Comparison of ENCODE assay signal across 12 cellular contexts in the genomic region with DNA sequence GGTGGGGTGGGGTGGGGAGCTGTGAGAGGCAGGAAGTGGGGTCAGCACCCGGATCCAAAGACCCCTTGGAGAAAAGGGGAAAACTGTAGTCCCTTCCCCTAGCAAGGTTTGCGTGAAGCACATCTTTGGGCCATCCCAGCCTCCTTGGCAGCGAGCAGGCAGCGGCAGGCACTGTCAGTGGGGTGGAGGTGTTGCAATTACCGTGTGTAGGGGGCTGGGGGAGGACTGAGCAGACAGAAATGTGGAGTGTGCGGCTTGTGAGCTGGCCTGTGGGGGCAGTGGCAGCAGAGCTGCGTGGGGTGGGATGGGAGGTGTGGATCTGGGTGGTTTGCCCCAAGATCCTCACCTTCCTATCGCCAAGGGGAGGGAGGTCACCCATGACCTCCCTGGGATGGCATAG. TPM values are rescaled to one million over a fixed set of nuclear protein-coding genes. Genes with fewer than 3 reads are reported as not detected.
DNase-seq lines count a peak whose midpoint lies in the region; ATAC-seq, FAIRE-seq and TF ChIP-seq lines count a peak whose summit lies in the region.
"Had no signal": no experiment of that assay in that cellular context is flagged by ENCODE, and none has a peak within 500 bp of the region (broad histone marks: within the 10 kb centered on the region; RNA-seq: fewer than 3 reads in every experiment).

No MANE protein-coding gene starts in this region.

- peak overlapping the region; percentile 95; the same call in 1 of the 2 replicates for H2BK12ac ChIP-seq in H1 (ENCODE audit: low read depth, low read length)

- H3K79me2 ChIP-seq in PC-9 (ENCODE audit: low read depth) (peaks cover 16% of the 10 kb centered on the region), H1 (ENCODE audit: control insufficient read depth in 1 of 2, insufficient read depth in 2 of 2, low read length in 2 of 2) (no peaks in the 10 kb centered on the region)

- peak overlapping the region; percentile 29; the same call in 1 of the 2 replicates for H2BK20ac ChIP-seq in H1 (ENCODE audit: low read length)

- H3K4me1 ChIP-seq in PC-9 (replicated peaks; ENCODE audit: insufficient read depth) (peaks cover 80% of the 10 kb centered on the region), H1 (replicated peaks in 1 of 4; ENCODE audit: control insufficient read depth in 3 of 4, insufficient read depth in 4 of 4, low read length in 3 of 4) (peaks cover 9 to 38% (median 26%) of the 10 kb centered on the region in 4 experiments), pancreas (peaks cover 63 to 77% (median 75%) of the 10 kb centered on the region in 3 donors)

- H3K27ac Mint-ChIP-seq in activated T-helper 2 cell treated with anti-CD3 and anti-CD28 coated beads, Interferon-gamma antibody, Interleukin-2, Interleukin-4, amounts not matched to agents 10 μg/mL and 5 μg/mL and 100 μg/mL, durations not matched to agents 14 hours and 24 hours and 36 hours = no peak overlapping the region
- H3K27ac Mint-ChIP-seq: activated B cell treated with CpG ODN at 0.5 μM for 24 hours, memory B cell had no signal

- H3K9me3 ChIP-seq in PC-9 (ENCODE audit: insufficient read depth, low read depth) (no peaks in the 10 kb centered on the region), H1 (ENCODE audit: insufficient read depth in 2 of 2, low read depth in 1 of 2, low read length in 1 of 2) (no peaks in the 10 kb centered on the region), pancreas (no peaks in the 10 kb centered on the region)
- H3K9me3 ChIP-seq: MG63 had no signal

- H3K4me3 Mint-ChIP-seq in activated T-helper 2 cell treated with anti-CD3 and anti-CD28 coated beads, Interferon-gamma antibody, Interleukin-2, Interleukin-4, amounts not matched to agents 10 μg/mL and 5 μg/mL and 100 μg/mL, durations not matched to agents 14 hours and 24 hours and 36 hours (ENCODE audit: low read depth) = no peak overlapping the region
- H3K4me3 Mint-ChIP-seq: activated B cell treated with CpG ODN at 0.5 μM for 24 hours had no signal

- H3K23ac ChIP-seq in H1 (ENCODE audit: insufficient read length) = no peak overlapping the region

- H3K9me2 ChIP-seq in PC-9 (ENCODE audit: insufficient read depth) = no peaks in the 10 kb centered on the region

- H3K27ac ChIP-seq in PC-9 = peak overlapping the region; percentile 96
- no peak overlapping the region for H3K27ac ChIP-seq in H1 (ENCODE audit: low read depth, low read length)
- H3K27ac ChIP-seq in pancreas = peak overlapping the region; percentile 83 to 87 (median 86)

- H3K4me2 ChIP-seq in PC-9 (peak overlapping the region; percentile 85), H1 (ENCODE audit: insufficient read depth in 1 of 2, low read depth in 2 of 2, low read length in 2 of 2) (no peak overlapping the region)

- TF ChIP-seq RAD21 in H1 (IDR thresholded peaks at IDR 0.05 in 1 of 2, conservative IDR thresholded peaks at IDR 0.05 in 1 of 2; ENCODE audit: low read depth in 2 of 2, low read length in 2 of 2) = no peak

- peak overlapping the region; percentile 75 for H4K91ac ChIP-seq in H1 (replicated peaks; ENCODE audit: insufficient read length, low read length)

- FAIRE-seq in H1 (lab: Jason Lieb, UNC) (no peak), pancreas (lab: Jason Lieb, UNC) (no peak)

- no peak for ATAC-seq in pancreas
- ATAC-seq in HG02938 (IDR thresholded peaks at IDR 0.05; ENCODE audit: unreplicated experiment) = no peak

- H3K27me3 Mint-ChIP-seq in activated T-helper 2 cell treated with anti-CD3 and anti-CD28 coated beads, Interferon-gamma antibody, Interleukin-2, Interleukin-4, amounts not matched to agents 10 μg/mL and 5 μg/mL and 100 μg/mL, durations not matched to agents 14 hours and 24 hours and 36 hours (ENCODE audit: low read depth) = no peaks in the 10 kb centered on the region

- BruUV-seq in PC-9 (replicated peaks; lab: Mats Ljungman, UMichigan) = TSS peak; percentile 78

- H3F3A ChIP-seq in PC-9 (ENCODE audit: insufficient read depth, low read depth) = peaks cover 59% of the 10 kb centered on the region

- no peaks in the 10 kb centered on the region for H3K9me3 Mint-ChIP-seq in activated T-helper 2 cell treated with anti-CD3 and anti-CD28 coated beads, Interferon-gamma antibody, Interleukin-2, Interleukin-4, amounts not matched to agents 10 μg/mL and 5 μg/mL and 100 μg/mL, durations not matched to agents 14 hours and 24 hours and 36 hours
- H3K9me3 Mint-ChIP-seq: activated B cell treated with CpG ODN at 0.5 μM for 24 hours, memory B cell had no signal

- peaks cover 20% of the 10 kb centered on the region for H3K4me1 Mint-ChIP-seq in activated T-helper 2 cell treated with anti-CD3 and anti-CD28 coated beads, Interferon-gamma antibody, Interleukin-2, Interleukin-4, amounts not matched to agents 10 μg/mL and 5 μg/mL and 100 μg/mL, durations not matched to agents 14 hours and 24 hours and 36 hours (ENCODE audit: low read depth)

- intact Hi-C loops in PC-9 (cut with micrococcal nuclease; ENCODE audit: unreplicated experiment) (loop anchor here (1.0 to 10.0 kb wide), 4 partner anchors 16 to 348 kb away; partner anchors contain the start of gene DAGLA), pancreas (cut with DNase I) (no loop called here)
- intact Hi-C loops in activated T-helper 2 cell treated with anti-CD3 and anti-CD28 coated beads, Interferon-gamma antibody, Interleukin-2, Interleukin-4, amounts not matched to agents 10 μg/mL and 5 μg/mL and 100 μg/mL, durations not matched to agents 14 hours and 24 hours and 36 hours (cut with micrococcal nuclease) = no loop called here

- H3K79me1 ChIP-seq in H1 (ENCODE audit: low read depth, low read length) = no peaks in the 10 kb centered on the region

- H3K14ac ChIP-seq in H1 (ENCODE audit: insufficient read length) = no peak overlapping the region

- 76% methylated on average over 6 of the region's 8 CpGs; no CpG with 5 or more reads in 1 of the 2 experiments for WGBS in H1 (ENCODE audit: extremely low coverage in 1 of 2, insufficient coverage in 1 of 2, insufficient read length in 1 of 2, insufficient replicate concordance in 2 of 2, low coverage in 1 of 2, low lambda C conversion rate in 2 of 2, missing lambda C conversion rate in 1 of 2), 2 experiments
- WGBS in pancreas, 2 donors = 65 to 71% methylated on average over 7 to 8 of the region's 8 CpGs

- DNase-seq in CD1c-positive myeloid dendritic cell (ENCODE audit: extremely low spot score) = peak; percentile 52
- no peak for DNase-seq in PC-9
- DNase-seq in H1 (ENCODE audit: low read depth in 1 of 2, low spot score in 2 of 2) = no peak
- DNase-seq in pancreas = no peak
- no peak for DNase-seq in DMS 273 (lab: John Stamatoyannopoulos, UW; ENCODE audit: unreplicated experiment)
- DNase-seq in activated T-helper 2 cell treated with anti-CD3 and anti-CD28 coated beads, Interferon-gamma antibody, Interleukin-2, Interleukin-4, amounts not matched to agents 10 μg/mL and 5 μg/mL and 100 μg/mL, durations not matched to agents 14 hours and 24 hours and 36 hours (ENCODE audit: low spot score) = no peak
- DNase-seq in islet precursor cell = no peak
- DNase-seq: DMS 273 treated with DMSO at 0.1 percent for 48 hours had no signal

- no peak overlapping the region for H3K4ac ChIP-seq in H1 (replicated peaks; ENCODE audit: insufficient read length, low read depth, low read length)

- no peak overlapping the region for H2BK120ac ChIP-seq in H1 (replicated peaks; ENCODE audit: low read depth, low read length)

- H3K36me3 Mint-ChIP-seq in activated T-helper 2 cell treated with anti-CD3 and anti-CD28 coated beads, Interferon-gamma antibody, Interleukin-2, Interleukin-4, amounts not matched to agents 10 μg/mL and 5 μg/mL and 100 μg/mL, durations not matched to agents 14 hours and 24 hours and 36 hours (ENCODE audit: low read depth) = no peaks in the 10 kb centered on the region
- H3K36me3 Mint-ChIP-seq: memory B cell had no signal

- no peak overlapping the region for H4K5ac ChIP-seq in H1 (ENCODE audit: insufficient read length, low read depth, low read length)

- POLR2A ChIA-PET in PC-9 (lab: Charles Lee; ENCODE audit: unreplicated experiment) (interaction anchor here (0.5 to 0.6 kb wide), 4 partner anchors 89 to 269 kb away, joined by 3 to 4 read pairs (median 4); no protein-coding TSS in a partner anchor), H1 (lab: Charles Lee; ENCODE audit: partially characterized antibody) (interaction anchor here (1.0 to 1.1 kb wide), 2 partner anchors 11 to 29 kb away, joined by 3 to 4 read pairs; no protein-coding TSS in a partner anchor)

- H4K8ac ChIP-seq in H1 (ENCODE audit: extremely low read depth, insufficient read depth, low read length) = no peak overlapping the region

- no peak overlapping the region for H3K56ac ChIP-seq in H1 (replicated peaks; ENCODE audit: insufficient read length, low read depth, low read length)

- H3K23me2 ChIP-seq in H1 (ENCODE audit: low read depth, low read length) = no peaks in the 10 kb centered on the region

- H2AFZ ChIP-seq in PC-9 (no peak overlapping the region), H1 (ENCODE audit: low read length) (no peak overlapping the region)

- TF ChIP-seq CTCF in PC-9 (conservative IDR thresholded peaks at IDR 0.05) (no peak), H1 (IDR thresholded peaks at IDR 0.05; ENCODE audit: control extremely low read depth in 1 of 3, insufficient read depth in 1 of 3, low read depth in 1 of 3, low read length in 3 of 3) (no peak), pancreas (IDR thresholded peaks at IDR 0.05) (no peak)

- TF ChIP-seq EP300 in H1 (IDR thresholded peaks at IDR 0.05; ENCODE audit: borderline replicate concordance in 1 of 2, low read depth in 2 of 2, low read length in 2 of 2) = no peak

- H4K20me1 ChIP-seq in PC-9 (ENCODE audit: insufficient read depth) = no peaks in the 10 kb centered on the region
- H4K20me1 ChIP-seq in H1 (replicated peaks in 1 of 2; ENCODE audit: control insufficient read depth in 1 of 2, insufficient read depth in 2 of 2, low read length in 2 of 2) = no peaks in the 10 kb centered on the region

- peak overlapping the region; percentile 20; the same call in 1 of the 2 replicates for H2BK5ac ChIP-seq in H1 (ENCODE audit: low read depth, low read length)

- H3K36me3 ChIP-seq in PC-9 (ENCODE audit: low read depth) (no peaks in the 10 kb centered on the region), H1 (ENCODE audit: control insufficient read depth in 2 of 4, insufficient read depth in 4 of 4, low read length in 3 of 4) (no peaks in the 10 kb centered on the region), pancreas (no peaks in the 10 kb centered on the region)
- H3K36me3 ChIP-seq: MG63 had no signal

- H3K27me3 ChIP-seq in PC-9 (ENCODE audit: insufficient read depth, low read depth) (no peaks in the 10 kb centered on the region), H1 (replicated peaks in 1 of 4; ENCODE audit: control insufficient read depth in 3 of 4, extremely low read depth in 1 of 4, insufficient read depth in 3 of 4, low read length in 3 of 4) (peaks cover 0 to 3% (median 1%) of the 10 kb centered on the region in 4 experiments; a peak in 1 of 7 replicates), pancreas (no peaks in the 10 kb centered on the region)
- H3K27me3 ChIP-seq: MG63 had no signal

- H2AK5ac ChIP-seq in H1 (ENCODE audit: low read depth, low read length) = peak overlapping the region; percentile 66; the same call in 1 of the 2 replicates

- peak overlapping the region; percentile 97 for H2BK15ac ChIP-seq in H1 (ENCODE audit: low read length)

- H3K4me3 ChIP-seq in PC-9 (peak overlapping the region; percentile 35; the same call in 1 of the 2 replicates), H1 (ENCODE audit: extremely low read depth in 1 of 4, insufficient read depth in 2 of 4, low read depth in 3 of 4, low read length in 4 of 4) (no peak overlapping the region), pancreas (no peak overlapping the region)
- H3K4me3 ChIP-seq: MG63 had no signal

- H3K9ac ChIP-seq in H1 (replicated peaks in 1 of 4; ENCODE audit: extremely low read depth in 1 of 4, low read depth in 3 of 4, low read length in 3 of 4) = no peak overlapping the region

- H3K18ac ChIP-seq in H1 (ENCODE audit: extremely low read depth, low read length) = peak overlapping the region; percentile 60

- CTCF ChIA-PET in PC-9 (lab: Charles Lee) (interaction anchor here (0.6 to 1.5 kb wide), 3 partner anchors 8 to 464 kb away, joined by 3 to 4 read pairs (median 4); no protein-coding TSS in a partner anchor), H1 (lab: Charles Lee; ENCODE audit: partially characterized antibody) (interaction anchor here (0.6 to 5.7 kb wide), 5 partner anchors 13 to 239 kb away, joined by 3 to 43 read pairs (median 4); no protein-coding TSS in a partner anchor)

- TF ChIP-seq POLR2A in H1 (IDR thresholded peaks at IDR 0.05; ENCODE audit: control extremely low read depth in 1 of 2, low read depth in 2 of 2, low read length in 2 of 2) = no peak

RNA-seq across cellular contexts. Expression of gene DAGLA, which starts 16.4 kb away (rescaled TPM):
- total RNA-seq in PC-9 (2021) (8.3 and 10.1 TPM in 2 replicates), pancreas (1 to 10 TPM; 3.7 to 6.2 (median 4.8) TPM)
- total RNA-seq in H1 (2021; fragmentation: NEBNext Ultra II Directional; extraction: Animal tissue kit (Norgen Biotek cat#: 25700)) = 6.4 and 6.6 TPM in 2 replicates
- polyA plus RNA-seq in H1 (2011; rRNA removed) (3.6 and 5.3 TPM in 2 replicates), pancreas (1 to 10 TPM; 5.4 to 6.9 TPM)
- 2.8 TPM for polyA plus RNA-seq in H1 (2011; cell fraction: cytosol; rRNA removed)
- polyA plus RNA-seq in H1 (2011; cell fraction: nucleus; rRNA removed) = 10.3 TPM
- 3.3 to 5.4 TPM (median 4.5 TPM) in 4 replicates for polyA plus RNA-seq in H1 (2012, experiment 1 of 2)
- 3.2 TPM for polyA plus RNA-seq in H1 (2012, experiment 2 of 2)
- 4.8 TPM for polyA plus RNA-seq in H1 (2013, experiment 1 of 2)
- polyA plus RNA-seq in H1 (2013, experiment 2 of 2) = 5.2 TPM
- polyA minus RNA-seq in H1 (2011; rRNA and poly(A)+ RNA removed) = 4.6 and 5.2 TPM in 2 replicates
- 3.5 TPM for polyA minus RNA-seq in H1 (2011; cell fraction: cytosol; rRNA and poly(A)+ RNA removed)
- polyA minus RNA-seq in H1 (2011; cell fraction: nucleus; rRNA and poly(A)+ RNA removed) = 8.3 TPM
- total RNA-seq in activated T-helper 2 cell treated with anti-CD3 and anti-CD28 coated beads, Interferon-gamma antibody, Interleukin-2, Interleukin-4, amounts not matched to agents 10 μg/mL and 5 μg/mL and 100 μg/mL, durations not matched to agents 14 hours and 24 hours and 36 hours = 0.07 TPM in 2 replicates
- total RNA-seq: activated B cell treated with CpG ODN at 0.5 μM for 24 hours had no signal

RNA-seq across cellular contexts. Expression of gene MYRF, which starts 55.8 kb away (rescaled TPM):
- total RNA-seq in PC-9 (2021) = 15.3 and 16.3 TPM in 2 replicates
- total RNA-seq in H1 (2021; fragmentation: NEBNext Ultra II Directional; extraction: Animal tissue kit (Norgen Biotek cat#: 25700)) = 6.0 TPM in 2 replicates
- 6.1 and 7.6 TPM in 2 replicates for polyA plus RNA-seq in H1 (2011; rRNA removed)
- 4.4 TPM for polyA plus RNA-seq in H1 (2011; cell fraction: cytosol; rRNA removed)
- polyA plus RNA-seq in H1 (2011; cell fraction: nucleus; rRNA removed) = 37.7 TPM
- 3.9 to 7.2 TPM (median 6.2 TPM) in 4 replicates for polyA plus RNA-seq in H1 (2012, experiment 1 of 2)
- polyA plus RNA-seq in H1 (2012, experiment 2 of 2) = 3.1 TPM
- polyA plus RNA-seq in H1 (2013, experiment 1 of 2) = 5.1 TPM
- 4.7 TPM for polyA plus RNA-seq in H1 (2013, experiment 2 of 2)
- 3.0 and 4.7 TPM in 2 replicates for polyA minus RNA-seq in H1 (2011; rRNA and poly(A)+ RNA removed)
- 3.7 TPM for polyA minus RNA-seq in H1 (2011; cell fraction: cytosol; rRNA and poly(A)+ RNA removed)
- polyA minus RNA-seq in H1 (2011; cell fraction: nucleus; rRNA and poly(A)+ RNA removed) = 9.6 TPM
- 10 to 100 TPM; 19.1 to 43.9 (median 27.2) TPM for total RNA-seq in pancreas
- polyA plus RNA-seq in pancreas = 10 to 100 TPM; 56.3 to 69.3 TPM
- 1.8 and 2.6 TPM in 2 replicates for total RNA-seq in activated T-helper 2 cell treated with anti-CD3 and anti-CD28 coated beads, Interferon-gamma antibody, Interleukin-2, Interleukin-4, amounts not matched to agents 10 μg/mL and 5 μg/mL and 100 μg/mL, durations not matched to agents 14 hours and 24 hours and 36 hours
